In genomic region chr2:241897231-241897916, GRCh38 we compare ENCODE assay signal across 20 cellular contexts. TPM values are rescaled to one million over a fixed set of nuclear protein-coding genes. Genes with fewer than 3 reads are reported as not detected.
DNase-seq lines count a peak whose midpoint lies in the region; ATAC-seq and TF ChIP-seq lines count a peak whose summit lies in the region.
"Had no signal": no experiment of that assay in that cellular context is flagged by ENCODE, and none has a peak within 500 bp of the region (broad histone marks: within the 10 kb centered on the region; RNA-seq: fewer than 3 reads in every experiment).

No MANE protein-coding gene starts in this region.

- H3K27ac Mint-ChIP-seq in activated CD4-positive, alpha-beta T cell treated with anti-CD3 and anti-CD28 coated beads, Interleukin-2, amount 10 ng/mL, durations not matched to agents 24 days and 14 days = peak overlapping the region; percentile 78
- peak overlapping the region; percentile 41 to 94 for H3K27ac Mint-ChIP-seq in effector memory CD8-positive, alpha-beta T cell

- ATAC-seq in effector memory CD8-positive, alpha-beta T cell (replicated peaks) = no peak
- ATAC-seq in GM19455 (IDR thresholded peaks at IDR 0.05; ENCODE audit: unreplicated experiment) = no peak
- no peak for ATAC-seq in HG02623 (IDR thresholded peaks at IDR 0.05; ENCODE audit: unreplicated experiment)
- ATAC-seq: GM12878, lower lobe of right lung had no signal

- H3K27me3 ChIP-seq in H7 (ENCODE audit: control insufficient read depth, insufficient read depth, low read length) (no peaks in the 10 kb centered on the region), spleen (replicated peaks in 1 of 7) (no peaks in the 10 kb centered on the region), ascending aorta (no peaks in the 10 kb centered on the region)
- H3K27me3 ChIP-seq: MG63, upper lobe of left lung had no signal

- peaks cover 4% of the 10 kb centered on the region for H3K9me3 Mint-ChIP-seq in activated CD4-positive, alpha-beta T cell treated with anti-CD3 and anti-CD28 coated beads, Interleukin-2, amount 10 ng/mL, durations not matched to agents 24 days and 14 days
- H3K9me3 Mint-ChIP-seq in effector memory CD8-positive, alpha-beta T cell = no peaks in the 10 kb centered on the region

- TF ChIP-seq CTCF in spleen (IDR thresholded peaks at IDR 0.05 in 8 of 11, conservative IDR thresholded peaks at IDR 0.05 in 3 of 11) (no peak), ascending aorta (IDR thresholded peaks at IDR 0.05) (no peak)

- peaks cover 11% of the 10 kb centered on the region for H3K4me1 Mint-ChIP-seq in activated CD4-positive, alpha-beta T cell treated with anti-CD3 and anti-CD28 coated beads, Interleukin-2, amount 10 ng/mL, durations not matched to agents 24 days and 14 days
- peaks cover 0 to 5% of the 10 kb centered on the region in 2 donors for H3K4me1 Mint-ChIP-seq in effector memory CD8-positive, alpha-beta T cell (ENCODE audit: low read depth in 2 of 2)

- WGBS in spleen, 5 donors = 87 to 95% (median 92%) methylated on average over 17 of the region's 17 CpGs

- peaks cover 10% of the 10 kb centered on the region for H3K36me3 Mint-ChIP-seq in activated CD4-positive, alpha-beta T cell treated with anti-CD3 and anti-CD28 coated beads, Interleukin-2, amount 10 ng/mL, durations not matched to agents 24 days and 14 days (ENCODE audit: low read depth)
- peaks cover 30% of the 10 kb centered on the region for H3K36me3 Mint-ChIP-seq in effector memory CD8-positive, alpha-beta T cell (ENCODE audit: insufficient read depth)

- no peaks in the 10 kb centered on the region for H3K36me3 ChIP-seq in H7 (replicated peaks; ENCODE audit: control insufficient read depth, insufficient read depth, low read length)
- H3K36me3 ChIP-seq in spleen = peaks cover 0 to 29% (median 0%) of the 10 kb centered on the region in 6 donors
- H3K36me3 ChIP-seq in ascending aorta = no peaks in the 10 kb centered on the region
- H3K36me3 ChIP-seq: lower lobe of right lung, MG63, sigmoid colon, upper lobe of left lung had no signal

- no peak overlapping the region for H3K4me3 Mint-ChIP-seq in activated CD4-positive, alpha-beta T cell treated with anti-CD3 and anti-CD28 coated beads, Interleukin-2, amount 10 ng/mL, durations not matched to agents 24 days and 14 days
- no peak overlapping the region for H3K4me3 Mint-ChIP-seq in effector memory CD8-positive, alpha-beta T cell

- H3K4me1 ChIP-seq in spleen (peaks cover 0 to 34% (median 18%) of the 10 kb centered on the region in 6 donors), ascending aorta (no peaks in the 10 kb centered on the region)

- TF ChIP-seq POLR2A in spleen (IDR thresholded peaks at IDR 0.05) = no peak

- H3K4me3 ChIP-seq in H7 (ENCODE audit: insufficient read depth, low read depth, low read length) (no peak overlapping the region), spleen (no peak overlapping the region), ascending aorta (no peak overlapping the region)
- H3K4me3 ChIP-seq: GM12878, lower lobe of right lung, MG63, sigmoid colon, upper lobe of left lung had no signal

- no peaks in the 10 kb centered on the region for H3K9me3 ChIP-seq in spleen
- no peaks in the 10 kb centered on the region for H3K9me3 ChIP-seq in ascending aorta
- H3K9me3 ChIP-seq: lower lobe of right lung, MG63, sigmoid colon, upper lobe of left lung had no signal

- no peak for DNase-seq in activated CD4-positive, alpha-beta T cell treated with anti-CD3 and anti-CD28 coated beads, Interleukin-2, amount 10 ng/mL, durations not matched to agents 24 days and 14 days
- DNase-seq in activated CD4-positive, alpha-beta T cell treated with anti-CD3 and anti-CD28 coated beads for 4 hours = no peak
- peak; percentile 49 for DNase-seq in H7
- DNase-seq in effector memory CD8-positive, alpha-beta T cell = no peak
- peak; percentile 49 for DNase-seq in spleen
- DNase-seq in ascending aorta (ENCODE audit: low spot score in 2 of 2) = no peak
- DNase-seq: foreskin melanocyte; MG63; NCI-H187 treated with DMSO at 0.1 percent for 48 hours; NCI-H526 treated with DMSO at 0.1 percent for 48 hours; sigmoid colon; stimulated activated CD4-positive, alpha-beta T cell treated with anti-CD3 and anti-CD28 coated beads, Interleukin-2, amount 100 ng/mL, for 48 hours had no signal

- H3K27me3 Mint-ChIP-seq in activated CD4-positive, alpha-beta T cell treated with anti-CD3 and anti-CD28 coated beads, Interleukin-2, amount 10 ng/mL, durations not matched to agents 24 days and 14 days = peaks cover 2% of the 10 kb centered on the region
- no peaks in the 10 kb centered on the region for H3K27me3 Mint-ChIP-seq in effector memory CD8-positive, alpha-beta T cell

- intact Hi-C loops in activated CD4-positive, alpha-beta T cell treated with anti-CD3 and anti-CD28 coated beads, Interleukin-2, amount 10 ng/mL, durations not matched to agents 24 days and 14 days (cut with micrococcal nuclease) = no loop called here
- intact Hi-C loops in spleen (cut with DNase I; ENCODE audit: low total_unique reads) (no loop called here), ascending aorta (cut with DNase I) (no loop called here)

- H3K27ac ChIP-seq in spleen (no peak overlapping the region), ascending aorta (no peak overlapping the region)
- H3K27ac ChIP-seq: lower lobe of right lung, sigmoid colon, upper lobe of left lung, VCaP had no signal

RNA-seq across cellular contexts. Expression of gene RTP5, which starts 27.8 kb away (rescaled TPM):
- 0.07 TPM in 1 of 2 replicates, not detected in the other for total RNA-seq in activated CD4-positive, alpha-beta T cell treated with anti-CD3 and anti-CD28 coated beads, Interleukin-2, amount 10 ng/mL, durations not matched to agents 24 days and 14 days
- not detected in 2 replicates for total RNA-seq in H7 (2014; rRNA removed; shearing (Covaris generic))
- total RNA-seq in spleen (1 to 10 TPM in 4 of 7 donors, under 1 TPM in 3; 0.34 to 2.2 (median 1.0) TPM), ascending aorta (not detected)
- polyA plus RNA-seq in spleen = under 1 TPM; 0.39 to 0.93 (median 0.49) TPM
- total RNA-seq: A673, GM12878, lower lobe of right lung had no signal

RNA-seq across cellular contexts. Expression of gene PDCD1, which starts 38.7 kb away (rescaled TPM):
- total RNA-seq in activated CD4-positive, alpha-beta T cell treated with anti-CD3 and anti-CD28 coated beads, Interleukin-2, amount 10 ng/mL, durations not matched to agents 24 days and 14 days = 79.6 and 83.3 TPM in 2 replicates
- total RNA-seq in H7 (2014; rRNA removed; shearing (Covaris generic)) = 1.0 and 2.8 TPM in 2 replicates
- total RNA-seq in spleen (1 to 10 TPM; 3.1 to 7.9 (median 5.4) TPM), ascending aorta (not detected)
- polyA plus RNA-seq in spleen = 1 to 10 TPM; 2.7 to 7.3 (median 5.2) TPM
- polyA plus RNA-seq: neural cell had no signal

Comparison
In these comparisons a context has a peak if more than half of its experiments do, and no peak if none do; other contexts are left out.
1. DNase-seq: peak in H7 (single experiment) and spleen (single experiment); none in activated CD4-positive, alpha-beta T cell treated with anti-CD3 and anti-CD28 coated beads, Interleukin-2, amount 10 ng/mL, durations not matched to agents 24 days and 14 days (single experiment), activated CD4-positive, alpha-beta T cell treated with anti-CD3 and anti-CD28 coated beads for 4 hours (0 of 2), effector memory CD8-positive, alpha-beta T cell (0 of 3) and ascending aorta (0 of 2).